Comparison of ENCODE assay signal across 11 cellular contexts in the genomic region with DNA sequence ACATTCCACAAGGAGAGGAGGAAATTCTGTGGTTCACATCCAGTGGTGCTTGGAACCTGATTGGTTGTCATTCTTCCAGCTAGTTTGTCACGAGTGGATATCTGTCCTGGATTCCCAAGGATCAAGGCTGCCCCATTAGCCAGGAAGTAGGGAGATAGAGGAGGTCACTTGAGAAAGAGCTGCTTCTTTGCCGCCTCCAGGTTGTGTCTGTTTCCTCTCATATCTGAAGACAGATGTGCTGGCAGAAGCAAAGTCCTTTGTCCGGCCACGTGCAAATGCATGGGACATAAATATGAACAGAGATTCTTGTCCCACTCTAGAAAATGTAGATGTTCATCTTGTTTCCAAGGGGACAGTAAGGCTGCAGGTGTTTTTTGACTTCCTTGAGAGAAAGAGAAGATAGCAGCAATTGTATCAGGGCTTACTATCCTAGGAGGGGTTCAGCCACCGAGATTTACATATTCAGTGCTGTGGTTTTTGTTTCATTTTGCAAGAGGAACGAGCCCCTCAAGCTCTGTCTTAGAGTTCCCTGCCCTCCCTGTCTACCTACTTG.
A peak's percentile ranks its signal among the peaks of the same experiment; 100 is the strongest.
DNase-seq lines count a peak whose midpoint lies in the region; ATAC-seq and FAIRE-seq lines count a peak whose summit lies in the region.
"Had no signal": no experiment of that assay in that cellular context is flagged by ENCODE, and none has a peak within 500 bp of the region (broad histone marks: within the 10 kb centered on the region; RNA-seq: fewer than 3 reads in every experiment).

No MANE protein-coding gene starts in this region.

- peak; percentile 17 for DNase-seq in medulla oblongata (ENCODE audit: extremely low spot score)
- DNase-seq in stimulated activated effector memory CD8-positive, alpha-beta T cell treated with anti-CD3 and anti-CD28 coated beads, Interleukin-12 subunit alpha, Interleukin-12 subunit beta, amount 100 ng/mL, for 72 hours (ENCODE audit: low spot score in 2 of 2), result no peak
- DNase-seq in RCC 7860 (ENCODE audit: low spot score), result no peak
- DNase-seq: activated CD8-positive, alpha-beta memory T cell treated with anti-CD3 and anti-CD28 coated beads for 24 hours; CD4-positive, alpha-beta memory T cell had no signal

- no peaks in the 10 kb centered on the region for H3K9me3 Mint-ChIP-seq in stimulated activated effector memory CD8-positive, alpha-beta T cell treated with anti-CD3 and anti-CD28 coated beads, Interleukin-12 subunit alpha, Interleukin-12 subunit beta, amount 100 ng/mL, for 72 hours
- H3K9me3 Mint-ChIP-seq: CD4-positive, alpha-beta memory T cell had no signal

- ATAC-seq in GM18508 (IDR thresholded peaks at IDR 0.05; ENCODE audit: insufficient read depth, unreplicated experiment) (peak; percentile 56), GM21723 (IDR thresholded peaks at IDR 0.05; ENCODE audit: unreplicated experiment) (peak; percentile 69), HG03460 (IDR thresholded peaks at IDR 0.05; ENCODE audit: unreplicated experiment) (peak; percentile 63), HG02678 (IDR thresholded peaks at IDR 0.05; ENCODE audit: unreplicated experiment) (no peak), GM18909 (IDR thresholded peaks at IDR 0.05; ENCODE audit: poor library complexity, unreplicated experiment) (no peak)
- ATAC-seq in stimulated activated effector memory CD8-positive, alpha-beta T cell treated with anti-CD3 and anti-CD28 coated beads, Interleukin-12 subunit alpha, Interleukin-12 subunit beta, amount 100 ng/mL, for 72 hours, result no peak
- ATAC-seq: right cardiac atrium had no signal

- H3K36me3 Mint-ChIP-seq in stimulated activated effector memory CD8-positive, alpha-beta T cell treated with anti-CD3 and anti-CD28 coated beads, Interleukin-12 subunit alpha, Interleukin-12 subunit beta, amount 100 ng/mL, for 72 hours, result no peaks in the 10 kb centered on the region
- H3K36me3 Mint-ChIP-seq: CD4-positive, alpha-beta memory T cell had no signal

- FAIRE-seq in RCC 7860 (lab: Jason Lieb, UNC), result no peak

- H3K4me3 Mint-ChIP-seq in stimulated activated effector memory CD8-positive, alpha-beta T cell treated with anti-CD3 and anti-CD28 coated beads, Interleukin-12 subunit alpha, Interleukin-12 subunit beta, amount 100 ng/mL, for 72 hours, result no peak overlapping the region
- H3K4me3 Mint-ChIP-seq: CD4-positive, alpha-beta memory T cell had no signal

- no peak overlapping the region for H3K27ac Mint-ChIP-seq in stimulated activated effector memory CD8-positive, alpha-beta T cell treated with anti-CD3 and anti-CD28 coated beads, Interleukin-12 subunit alpha, Interleukin-12 subunit beta, amount 100 ng/mL, for 72 hours
- H3K27ac Mint-ChIP-seq: CD4-positive, alpha-beta memory T cell had no signal

- H3K4me1 Mint-ChIP-seq in stimulated activated effector memory CD8-positive, alpha-beta T cell treated with anti-CD3 and anti-CD28 coated beads, Interleukin-12 subunit alpha, Interleukin-12 subunit beta, amount 100 ng/mL, for 72 hours, result peaks cover 9% of the 10 kb centered on the region
- H3K4me1 Mint-ChIP-seq: CD4-positive, alpha-beta memory T cell had no signal

Comparison
In these comparisons a context has a peak if more than half of its experiments do, and no peak if none do; other contexts are left out.
1. ATAC-seq: peak in GM18508 (single experiment), GM21723 (single experiment) and HG03460 (single experiment); none in HG02678 (single experiment), stimulated activated effector memory CD8-positive, alpha-beta T cell treated with anti-CD3 and anti-CD28 coated beads, Interleukin-12 subunit alpha, Interleukin-12 subunit beta, amount 100 ng/mL, for 72 hours (single experiment) and GM18909 (single experiment).